Comparison of ENCODE assay signal across 18 cellular contexts in genomic region chr1:47568763-47569162, GRCh38.
DNase-seq lines count a peak whose midpoint lies in the region; ATAC-seq and TF ChIP-seq lines count a peak whose summit lies in the region.
"Had no signal": no experiment of that assay in that cellular context is flagged by ENCODE, and none has a peak within 500 bp of the region (broad histone marks: within the 10 kb centered on the region; RNA-seq: fewer than 3 reads in every experiment).

No MANE protein-coding gene starts in this region.

- DNase-seq in mammary epithelial cell (no peak), MCF 10A (ENCODE audit: unreplicated experiment) (no peak), caudate nucleus (lab: John Stamatoyannopoulos, UW) (peak in 38 of 61 donors; percentile 1 to 75 (median 26)), lung microvascular endothelial cell (ENCODE audit: low read depth in 2 of 2) (peak; percentile 57 to 79), upper lobe of left lung (peak in 1 of 2 donors; percentile 63), A172 (ENCODE audit: low spot score) (no peak)
- DNase-seq in stimulated activated CD4-positive, alpha-beta T cell treated with anti-CD3 and anti-CD28 coated beads, Interleukin-2, amount 100 ng/mL, for 48 hours, result no peak
- DNase-seq: activated CD4-positive, alpha-beta T cell treated with anti-CD3 and anti-CD28 coated beads for 48 hours; activated naive CD4-positive, alpha-beta T cell treated with anti-CD3 and anti-CD28 coated beads for 36 hours; HCEC 1CT; left cardiac atrium; NCI-H187 treated with DMSO at 0.1 percent for 48 hours; psoas muscle; uterus had no signal

- no peak overlapping the region for H3K4me2 ChIP-seq in mammary epithelial cell (ENCODE audit: insufficient read depth, low read depth, low read length)

- WGBS in mammary epithelial cell (ENCODE audit: low coverage, missing lambda C conversion rate), result 91% methylated on average over 3 of the region's 5 CpGs
- 33 to 50% methylated on average over 5 of the region's 5 CpGs for WGBS in upper lobe of left lung, 2 donors

- ATAC-seq in upper lobe of left lung (ENCODE audit: low FRiP score in 2 of 2) (no peak), GM18909 (IDR thresholded peaks at IDR 0.05; ENCODE audit: poor library complexity, unreplicated experiment) (no peak)
- ATAC-seq: esophagus mucosa, left cardiac atrium, psoas muscle had no signal

- H3K4me1 ChIP-seq in mammary epithelial cell (ENCODE audit: insufficient read depth, low read length), result peaks cover 20% of the 10 kb centered on the region
- H3K4me1 ChIP-seq in upper lobe of left lung, result peaks cover 20 to 33% (median 26%) of the 10 kb centered on the region in 4 donors
- H3K4me1 ChIP-seq: psoas muscle, uterus had no signal

- TF ChIP-seq CTCF in mammary epithelial cell (conservative IDR thresholded peaks at IDR 0.05 in 1 of 2, IDR thresholded peaks at IDR 0.05 in 1 of 2; ENCODE audit: extremely low read depth in 1 of 2, insufficient read depth in 1 of 2, low read depth in 1 of 2, low read length in 2 of 2), result no peak
- no peak for TF ChIP-seq CTCF in MCF 10A (IDR thresholded peaks at IDR 0.05; ENCODE audit: unreplicated experiment)
- no peak for TF ChIP-seq CTCF in upper lobe of left lung (IDR thresholded peaks at IDR 0.05)

- H3K27ac Mint-ChIP-seq in MCF 10A (ENCODE audit: low read depth, unreplicated experiment), result no peak overlapping the region
- H3K27ac Mint-ChIP-seq: activated naive CD4-positive, alpha-beta T cell treated with anti-CD3 and anti-CD28 coated beads for 36 hours; dendritic cell treated with granulocyte-macrophage colony-stimulating factor and Interleukin-4, amounts not matched to agents 40 ng/mL and 50 ng/mL, for 4 days; stimulated activated naive CD8-positive, alpha-beta T cell treated with anti-CD3 and anti-CD28 coated beads, Interleukin-15, Interleukin-2, amounts not matched to agents 100 ng/mL and 50 ng/mL, for 24 hours had no signal

- H3K79me2 ChIP-seq in mammary epithelial cell (ENCODE audit: insufficient read depth, low read length), result no peaks in the 10 kb centered on the region

- no peaks in the 10 kb centered on the region for H3K9me3 Mint-ChIP-seq in MCF 10A (ENCODE audit: unreplicated experiment)
- H3K9me3 Mint-ChIP-seq: activated naive CD4-positive, alpha-beta T cell treated with anti-CD3 and anti-CD28 coated beads for 36 hours; dendritic cell treated with granulocyte-macrophage colony-stimulating factor and Interleukin-4, amounts not matched to agents 40 ng/mL and 50 ng/mL, for 4 days; stimulated activated naive CD8-positive, alpha-beta T cell treated with anti-CD3 and anti-CD28 coated beads, Interleukin-15, Interleukin-2, amounts not matched to agents 100 ng/mL and 50 ng/mL, for 24 hours had no signal

- peaks cover 11% of the 10 kb centered on the region for H3K4me1 Mint-ChIP-seq in MCF 10A (ENCODE audit: insufficient read depth, unreplicated experiment)

- CTCF ChIA-PET in mammary epithelial cell (lab: Charles Lee; ENCODE audit: low non-redundant PET), result no interaction called here
- CTCF ChIA-PET in MCF 10A (lab: Yijun Ruan, JAX), result interaction anchor here (0.6 to 8.2 kb wide), 27 partner anchors 8 to 693 kb away, joined by 3 to 77 read pairs (median 5); partner anchors contain the start of gene FOXD2

- no peaks in the 10 kb centered on the region for H3K9me3 ChIP-seq in mammary epithelial cell (replicated peaks; ENCODE audit: insufficient read depth, low read length)
- H3K9me3 ChIP-seq in upper lobe of left lung, result no peaks in the 10 kb centered on the region
- H3K9me3 ChIP-seq: psoas muscle, uterus had no signal

- TF ChIP-seq POLR2A in upper lobe of left lung (IDR thresholded peaks at IDR 0.05), result no peak

- no peak overlapping the region for H2AFZ ChIP-seq in mammary epithelial cell (ENCODE audit: low read depth, low read length)

- no peak overlapping the region for H3K9ac ChIP-seq in mammary epithelial cell (ENCODE audit: insufficient read depth, low read length)

- dilution Hi-C loops in mammary epithelial cell (cut with HindIII; ENCODE audit: low sequenced_read_pairs), result no loop called here

- BruUV-seq in mammary epithelial cell (replicated peaks; lab: Mats Ljungman, UMichigan) (no TSS peak), MCF 10A (replicated peaks; lab: Mats Ljungman, UMichigan) (no TSS peak)

- H3K36me3 Mint-ChIP-seq in MCF 10A (ENCODE audit: insufficient read depth, unreplicated experiment), result no peaks in the 10 kb centered on the region

- in situ Hi-C loops in mammary epithelial cell (cut with MboI; ENCODE audit: low sequenced_read_pairs in 2 of 2), result no loop called here

- H3K27me3 ChIP-seq in mammary epithelial cell (ENCODE audit: insufficient read depth, low read length), result no peaks in the 10 kb centered on the region
- H3K27me3 ChIP-seq in upper lobe of left lung, result no peaks in the 10 kb centered on the region
- H3K27me3 ChIP-seq: uterus had no signal

- H3K36me3 ChIP-seq in mammary epithelial cell (ENCODE audit: insufficient read depth, low read length) (no peaks in the 10 kb centered on the region), upper lobe of left lung (no peaks in the 10 kb centered on the region)
- H3K36me3 ChIP-seq: uterus had no signal

- intact Hi-C loops in mammary epithelial cell (cut with micrococcal nuclease) (no loop called here), MCF 10A (cut with micrococcal nuclease) (loop anchor here (1.0 kb wide), 1 partner anchor 131 kb away; no protein-coding TSS in a partner anchor)

- H3K4me3 Mint-ChIP-seq in MCF 10A (ENCODE audit: unreplicated experiment), result no peak overlapping the region
- H3K4me3 Mint-ChIP-seq: activated naive CD4-positive, alpha-beta T cell treated with anti-CD3 and anti-CD28 coated beads for 36 hours; dendritic cell treated with granulocyte-macrophage colony-stimulating factor and Interleukin-4, amounts not matched to agents 40 ng/mL and 50 ng/mL, for 4 days; stimulated activated naive CD8-positive, alpha-beta T cell treated with anti-CD3 and anti-CD28 coated beads, Interleukin-15, Interleukin-2, amounts not matched to agents 100 ng/mL and 50 ng/mL, for 24 hours had no signal

- POLR2A ChIA-PET in MCF 10A (lab: Yijun Ruan, JAX), result interaction anchor here (0.6 to 2.2 kb wide), 9 partner anchors 8 to 903 kb away, joined by 3 to 17 read pairs (median 3); partner anchors contain the start of genes FOXD2 and SPATA6

- no peaks in the 10 kb centered on the region for H4K20me1 ChIP-seq in mammary epithelial cell (ENCODE audit: insufficient read depth, low read length)

- TF ChIP-seq EP300 in upper lobe of left lung (IDR thresholded peaks at IDR 0.05), result no peak

- H3K27me3 Mint-ChIP-seq in MCF 10A (ENCODE audit: insufficient read depth, unreplicated experiment), result no peaks in the 10 kb centered on the region

- H3K4me3 ChIP-seq in mammary epithelial cell (replicated peaks in 1 of 3; ENCODE audit: insufficient read depth in 1 of 3, low read depth in 2 of 3, low read length in 3 of 3) (no peak overlapping the region), upper lobe of left lung (no peak overlapping the region)
- H3K4me3 ChIP-seq: psoas muscle, uterus had no signal

- peak overlapping the region; percentile 71 for H3K27ac ChIP-seq in mammary epithelial cell (ENCODE audit: insufficient read depth, low read depth, low read length)
- no peak overlapping the region for H3K27ac ChIP-seq in caudate nucleus (ENCODE audit: low read depth, low read length)
- peak overlapping the region; percentile 49 to 77 (median 58) for H3K27ac ChIP-seq in upper lobe of left lung
- H3K27ac ChIP-seq: psoas muscle, uterus had no signal

Comparison
In these comparisons a context has a peak if more than half of its experiments do, and no peak if none do; other contexts are left out.
1. DNase-seq: peak in caudate nucleus (38 of 61) and lung microvascular endothelial cell (2 of 2); none in mammary epithelial cell (single experiment), MCF 10A (single experiment), A172 (single experiment) and stimulated activated CD4-positive, alpha-beta T cell treated with anti-CD3 and anti-CD28 coated beads, Interleukin-2, amount 100 ng/mL, for 48 hours (0 of 2).